ENCODE assay signal across 34 cellular contexts in the genomic region with DNA sequence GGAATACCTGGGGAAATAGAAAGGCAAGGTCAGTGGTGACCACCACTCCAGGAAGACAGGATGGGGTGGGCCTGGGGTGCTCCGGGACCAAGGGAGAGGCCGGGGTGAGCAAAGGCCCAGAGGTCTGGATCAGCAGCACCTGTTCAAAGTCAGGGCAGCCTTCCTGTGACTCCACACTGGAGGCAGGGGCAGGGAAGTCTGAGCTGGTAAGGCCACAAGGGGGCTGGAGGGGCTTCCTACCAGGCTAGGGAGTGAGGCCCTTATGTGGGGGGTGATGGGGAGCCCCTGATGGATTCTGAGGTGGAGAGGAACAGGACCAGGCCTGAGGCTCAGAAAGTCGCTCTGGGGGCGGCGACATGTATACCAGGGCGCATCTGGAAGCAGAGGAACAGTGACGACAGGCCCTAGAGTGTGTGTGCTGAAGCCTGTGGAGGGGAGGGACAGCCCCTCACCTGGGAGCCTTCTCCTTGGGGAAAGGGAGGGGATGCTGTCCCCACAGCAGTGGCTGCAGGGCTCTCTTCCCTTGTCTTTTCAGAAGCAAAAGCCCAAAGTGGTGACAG. TPM values are rescaled to one million over a fixed set of nuclear protein-coding genes. Genes with fewer than 3 reads are reported as not detected.
"Had no signal": no experiment of that assay in that cellular context is flagged by ENCODE, and none has a peak within 500 bp of the region (broad histone marks: within the 10 kb centered on the region; RNA-seq: fewer than 3 reads in every experiment).

No MANE protein-coding gene starts in this region.

- ATAC-seq: activated CD4-positive, alpha-beta T cell treated with anti-CD3 and anti-CD28 coated beads for 36 hours; activated CD4-positive, CD25-positive, alpha-beta regulatory T cell treated with anti-CD3 and anti-CD28 coated beads, Interleukin-2, amount 50 U/mL, for 24 hours; activated CD8-positive, alpha-beta memory T cell treated with anti-CD3 and anti-CD28 coated beads, Interleukin-2, amount 10 ng/mL, durations not matched to agents 7 days and 5 days; Panc1 had no signal

- H3K27me3 Mint-ChIP-seq: activated CD4-positive, alpha-beta memory T cell treated with anti-CD3 and anti-CD28 coated beads, Interleukin-2, amount 10 ng/mL, durations not matched to agents 7 days and 5 days; activated CD8-positive, alpha-beta memory T cell treated with anti-CD3 and anti-CD28 coated beads, Interleukin-2, amount 10 ng/mL, durations not matched to agents 7 days and 5 days had no signal

- H3K36me3 Mint-ChIP-seq: activated CD8-positive, alpha-beta memory T cell treated with anti-CD3 and anti-CD28 coated beads, Interleukin-2, amount 10 ng/mL, durations not matched to agents 7 days and 5 days; activated naive CD4-positive, alpha-beta T cell treated with anti-CD3 and anti-CD28 coated beads, Interleukin-2, amount 10 ng/mL, durations not matched to agents 7 days and 5 days; activated naive CD8-positive, alpha-beta T cell had no signal

- FAIRE-seq: TTC549 had no signal

- DNase-seq: activated CD4-positive, alpha-beta memory T cell treated with anti-CD3 and anti-CD28 coated beads, Interleukin-2, amount 10 ng/mL, durations not matched to agents 7 days and 5 days; activated CD4-positive, alpha-beta T cell treated with anti-CD3 and anti-CD28 coated beads for 36 hours; activated CD4-positive, alpha-beta T cell treated with anti-CD3 and anti-CD28 coated beads, Interleukin-2, amount 50 U/mL, for 1 hour; activated CD8-positive, alpha-beta memory T cell treated with anti-CD3 and anti-CD28 coated beads for 24 hours; activated CD8-positive, alpha-beta memory T cell treated with anti-CD3 and anti-CD28 coated beads, Interleukin-2, amount 10 ng/mL, durations not matched to agents 7 days and 5 days; activated CD8-positive, alpha-beta memory T cell treated with anti-CD3 and anti-CD28 coated beads, Interleukin-2, amount 50 U/mL, for 48 hours; activated effector memory CD4-positive, alpha-beta T cell treated with Interleukin-2 at 50 U/mL for 16 hours; activated naive CD4-positive, alpha-beta T cell treated with anti-CD3 and anti-CD28 coated beads, Interleukin-2, amount 10 ng/mL, durations not matched to agents 7 days and 5 days; activated T-cell treated with anti-CD3 and anti-CD28 coated beads, Interleukin-2, amount 50 U/mL, for 48 hours; amygdala; Kasumi-1; KG1; MG63; NCI-H1048; NCI-H1105 treated with DMSO at 0.1 percent for 48 hours; NCI-H1436; NCI-H1694 treated with DMSO at 0.1 percent for 48 hours; NCI-H2029; NCI-H345; NCI-H524 treated with DMSO at 0.1 percent for 48 hours; SHP77; SK-N-SH had no signal

- H3K4me3 Mint-ChIP-seq: activated CD4-positive, alpha-beta memory T cell treated with anti-CD3 and anti-CD28 coated beads, Interleukin-2, amount 10 ng/mL, durations not matched to agents 7 days and 5 days; activated CD4-positive, alpha-beta T cell treated with anti-CD3 and anti-CD28 coated beads for 36 hours; activated CD8-positive, alpha-beta memory T cell treated with anti-CD3 and anti-CD28 coated beads, Interleukin-2, amount 10 ng/mL, durations not matched to agents 7 days and 5 days; activated naive CD4-positive, alpha-beta T cell treated with anti-CD3 and anti-CD28 coated beads, Interleukin-2, amount 10 ng/mL, durations not matched to agents 7 days and 5 days; activated naive CD8-positive, alpha-beta T cell; T-helper 1 cell treated with Interleukin-12 subunit alpha and Interleukin-12 subunit beta and Interleukin-4 antibody, amounts not matched to agents 30 μg/mL and 1 μg/mL, for 36 hours; T-helper 2 cell treated with Interferon-gamma antibody and Interleukin-4, amounts not matched to agents 5 μg/mL and 100 μg/mL, for 36 hours had no signal

- H3K4me1 Mint-ChIP-seq: activated CD4-positive, alpha-beta memory T cell treated with anti-CD3 and anti-CD28 coated beads, Interleukin-2, amount 10 ng/mL, durations not matched to agents 7 days and 5 days; activated CD4-positive, alpha-beta T cell treated with anti-CD3 and anti-CD28 coated beads for 36 hours; activated CD8-positive, alpha-beta memory T cell treated with anti-CD3 and anti-CD28 coated beads, Interleukin-2, amount 10 ng/mL, durations not matched to agents 7 days and 5 days; activated naive CD4-positive, alpha-beta T cell treated with anti-CD3 and anti-CD28 coated beads, Interleukin-2, amount 10 ng/mL, durations not matched to agents 7 days and 5 days had no signal

- H3K9me3 Mint-ChIP-seq: activated CD4-positive, alpha-beta memory T cell treated with anti-CD3 and anti-CD28 coated beads, Interleukin-2, amount 10 ng/mL, durations not matched to agents 7 days and 5 days; activated naive CD4-positive, alpha-beta T cell treated with anti-CD3 and anti-CD28 coated beads, Interleukin-2, amount 10 ng/mL, durations not matched to agents 7 days and 5 days; T-helper 1 cell treated with Interleukin-12 subunit alpha and Interleukin-12 subunit beta and Interleukin-4 antibody, amounts not matched to agents 30 μg/mL and 1 μg/mL, for 36 hours; T-helper 2 cell treated with Interferon-gamma antibody and Interleukin-4, amounts not matched to agents 5 μg/mL and 100 μg/mL, for 36 hours had no signal

- H3K27ac Mint-ChIP-seq: activated CD4-positive, alpha-beta memory T cell treated with anti-CD3 and anti-CD28 coated beads, Interleukin-2, amount 10 ng/mL, durations not matched to agents 7 days and 5 days; activated CD4-positive, alpha-beta T cell treated with anti-CD3 and anti-CD28 coated beads for 36 hours; activated CD8-positive, alpha-beta memory T cell treated with anti-CD3 and anti-CD28 coated beads, Interleukin-2, amount 10 ng/mL, durations not matched to agents 7 days and 5 days; activated naive CD4-positive, alpha-beta T cell treated with anti-CD3 and anti-CD28 coated beads, Interleukin-2, amount 10 ng/mL, durations not matched to agents 7 days and 5 days; activated naive CD8-positive, alpha-beta T cell; T-helper 1 cell treated with Interleukin-12 subunit alpha and Interleukin-12 subunit beta and Interleukin-4 antibody, amounts not matched to agents 30 μg/mL and 1 μg/mL, for 36 hours; T-helper 2 cell treated with Interferon-gamma antibody and Interleukin-4, amounts not matched to agents 5 μg/mL and 100 μg/mL, for 36 hours had no signal

RNA-seq across cellular contexts. Expression of a gene that starts 3.7 kb away (rescaled TPM):
- total RNA-seq: activated CD4-positive, alpha-beta memory T cell treated with anti-CD3 and anti-CD28 coated beads, Interleukin-2, amount 10 ng/mL, durations not matched to agents 7 days and 5 days; activated CD4-positive, alpha-beta T cell treated with anti-CD3 and anti-CD28 coated beads for 36 hours; activated CD8-positive, alpha-beta memory T cell treated with anti-CD3 and anti-CD28 coated beads, Interleukin-2, amount 10 ng/mL, durations not matched to agents 7 days and 5 days; ascending aorta; cardiac muscle cell; NCI-H460; RPMI7951; SJSA1 had no signal
- polyA plus RNA-seq: adipose tissue, cardiac muscle cell, SK-N-SH had no signal
